In genomic region chr22:29330753-29331152, GRCh38 we compare ENCODE assay signal across 11 cellular contexts. TPM values are rescaled to one million over a fixed set of nuclear protein-coding genes. Genes with fewer than 3 reads are reported as not detected.
DNase-seq lines count a peak whose midpoint lies in the region; ATAC-seq and TF ChIP-seq lines count a peak whose summit lies in the region.
"Had no signal": no experiment of that assay in that cellular context is flagged by ENCODE, and none has a peak within 500 bp of the region (broad histone marks: within the 10 kb centered on the region; RNA-seq: fewer than 3 reads in every experiment).

No MANE protein-coding gene starts in this region.

- 50 to 83% (median 66%) methylated on average over 8 to 9 of the region's 9 CpGs for WGBS in spleen, 5 donors

- peak; percentile 91 for DNase-seq in NCI-H510A treated with DMSO at 0.1 percent for 48 hours (lab: John Stamatoyannopoulos, UW)
- no peak for DNase-seq in NCI-H510A (lab: John Stamatoyannopoulos, UW)
- DNase-seq in RWPE1 (ENCODE audit: low spot score) = no peak
- DNase-seq in glutamatergic neuron = peak; percentile 60
- DNase-seq in spleen = no peak
- DNase-seq in stimulated activated CD4-positive, alpha-beta T cell treated with anti-CD3 and anti-CD28 coated beads, Interleukin-12 subunit alpha, Interleukin-12 subunit beta, amount 100 ng/mL, for 4 hours = no peak
- no peak for DNase-seq in T-cell
- no peak for DNase-seq in activated T-cell treated with anti-CD3 and anti-CD28 coated beads for 4 hours
- DNase-seq: NCI-H1930; stimulated activated CD4-positive, alpha-beta T cell treated with anti-CD3 and anti-CD28 coated beads, Interleukin-4, amount 100 ng/mL, for 24 hours had no signal

- H3K9me3 Mint-ChIP-seq in glutamatergic neuron (ENCODE audit: unreplicated experiment) (peaks cover 5% of the 10 kb centered on the region), T-cell (no peaks in the 10 kb centered on the region)

- no peak for TF ChIP-seq POLR2A in spleen (IDR thresholded peaks at IDR 0.05)

- H3K27ac ChIP-seq in RWPE1 (peak overlapping the region; percentile 15), spleen (peak overlapping the region in 6 of 8 donors; percentile 18 to 48 (median 30))

- TF ChIP-seq CTCF in RWPE1 (conservative IDR thresholded peaks at IDR 0.05; ENCODE audit: low read depth) = no peak
- no peak for TF ChIP-seq CTCF in glutamatergic neuron (IDR thresholded peaks at IDR 0.05; ENCODE audit: partially characterized antibody, unreplicated experiment)
- no peak for TF ChIP-seq CTCF in spleen (IDR thresholded peaks at IDR 0.05 in 8 of 11, conservative IDR thresholded peaks at IDR 0.05 in 3 of 11)

- no peak overlapping the region for H3K4me3 ChIP-seq in spleen

- H3K27ac Mint-ChIP-seq in glutamatergic neuron (ENCODE audit: unreplicated experiment) (peak overlapping the region; percentile 59), T-cell (no peak overlapping the region)

- H3K4me1 Mint-ChIP-seq in glutamatergic neuron (ENCODE audit: low read depth, unreplicated experiment) (peaks cover 14% of the 10 kb centered on the region), T-cell (no peaks in the 10 kb centered on the region)

- no peaks in the 10 kb centered on the region for H3K9me3 ChIP-seq in spleen

- CTCF ChIA-PET in RWPE1 (lab: Yijun Ruan, JAX) = no interaction called here
- CTCF ChIA-PET in T-cell (lab: Charles Lee) = no interaction called here

- no peak overlapping the region for H3K4me3 Mint-ChIP-seq in glutamatergic neuron (ENCODE audit: unreplicated experiment)
- no peak overlapping the region for H3K4me3 Mint-ChIP-seq in T-cell

- H3K36me3 Mint-ChIP-seq in glutamatergic neuron (ENCODE audit: unreplicated experiment) (no peaks in the 10 kb centered on the region), T-cell (peaks cover 18% of the 10 kb centered on the region)

- no peak for ATAC-seq in T-cell (replicated peaks in 1 of 4)
- ATAC-seq: HCT116 had no signal

- H3K27me3 Mint-ChIP-seq in glutamatergic neuron (ENCODE audit: unreplicated experiment) (peaks cover 2% of the 10 kb centered on the region), T-cell (no peaks in the 10 kb centered on the region)

- H3K36me3 ChIP-seq in spleen = peaks cover 0 to 100% (median 91%) of the 10 kb centered on the region in 6 donors

- intact Hi-C loops in spleen (cut with DNase I; ENCODE audit: low total_unique reads) = no loop called here

- POLR2A ChIA-PET in RWPE1 (lab: Yijun Ruan, JAX; ENCODE audit: low non-redundant PET) (no interaction called here), T-cell (lab: Charles Lee) (no interaction called here)

- no peaks in the 10 kb centered on the region for H3K27me3 ChIP-seq in spleen (replicated peaks in 1 of 7)

- H3K4me1 ChIP-seq in spleen = peaks cover 3 to 35% (median 17%) of the 10 kb centered on the region in 6 donors

RNA-seq across cellular contexts. Expression of gene RASL10A, which starts 15.3 kb away (rescaled TPM):
- total RNA-seq in glutamatergic neuron (ENCODE audit: unreplicated experiment) (1.3 TPM), spleen (1 to 10 TPM in 5 of 7 donors, under 1 TPM in 2; 0.54 to 4.6 (median 2.0) TPM), T-cell (1 to 10 TPM in 1 of 5 donors, under 1 TPM in 3, not detected in 1; 0.33 to 1.2 (median 0.71) TPM)
- 1 to 10 TPM; 1.8 to 6.1 (median 2.9) TPM for polyA plus RNA-seq in spleen

RNA-seq across cellular contexts. Expression of gene GAS2L1, which starts 24.3 kb away (rescaled TPM):
- total RNA-seq in glutamatergic neuron (ENCODE audit: unreplicated experiment) (10.3 TPM), spleen (10 to 100 TPM; 13.8 to 41.5 (median 35.4) TPM), T-cell (1 to 10 TPM in 1 of 5 donors, under 1 TPM in 4; 0.53 to 1.2 (median 0.85) TPM)
- polyA plus RNA-seq in spleen = 10 to 100 TPM in 1 of 3 donors, 1 to 10 TPM in 2; 7.0 to 21.7 (median 8.5) TPM

RNA-seq across cellular contexts. Expression of gene AP1B1, which starts 57.6 kb away (rescaled TPM):
- total RNA-seq in glutamatergic neuron (ENCODE audit: unreplicated experiment) (77.9 TPM), spleen (100 to 1,000 TPM in 6 of 7 donors, 10 to 100 TPM in 1; 92.6 to 150 (median 130) TPM), T-cell (10 to 100 TPM; 41.1 to 49.5 (median 47.1) TPM)
- 10 to 100 TPM; 43.3 to 69.6 (median 56.0) TPM for polyA plus RNA-seq in spleen

Comparison
In these comparisons a context has a peak if more than half of its experiments do, and no peak if none do; other contexts are left out.
1. DNase-seq: peak in NCI-H510A treated with DMSO at 0.1 percent for 48 hours (single experiment) and glutamatergic neuron (single experiment); none in NCI-H510A (single experiment), RWPE1 (single experiment), spleen (single experiment), stimulated activated CD4-positive, alpha-beta T cell treated with anti-CD3 and anti-CD28 coated beads, Interleukin-12 subunit alpha, Interleukin-12 subunit beta, amount 100 ng/mL, for 4 hours (single experiment), T-cell (0 of 34) and activated T-cell treated with anti-CD3 and anti-CD28 coated beads for 4 hours (single experiment).